Comparison of ENCODE assay signal across 19 cellular contexts in the genomic region with DNA sequence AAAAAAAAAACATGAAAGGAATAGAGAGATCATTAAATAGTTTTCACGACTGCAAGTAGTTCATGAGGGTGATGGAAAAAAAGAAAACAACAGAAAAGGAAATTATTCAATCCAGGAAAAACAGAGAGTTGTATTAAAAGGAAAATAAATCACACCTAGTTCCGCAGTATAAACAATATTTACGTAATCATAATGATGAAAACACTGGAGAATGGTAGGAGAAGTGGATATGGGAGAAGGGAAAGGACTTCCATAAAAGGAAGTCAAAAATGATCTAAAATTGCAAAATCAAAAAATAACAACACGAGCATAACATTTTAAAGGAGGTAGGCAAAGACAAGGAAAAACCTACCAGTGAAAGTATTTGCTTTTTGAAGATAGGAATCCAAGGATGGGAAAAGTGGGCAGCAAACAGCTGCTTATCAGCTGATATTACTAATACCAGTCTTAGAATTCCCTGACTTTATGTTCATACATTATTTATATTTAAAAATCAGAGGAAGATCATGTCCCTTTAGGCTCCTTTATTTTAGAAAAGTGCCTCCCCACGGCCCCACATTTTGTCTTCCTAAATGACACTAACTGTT.
A peak's percentile ranks its signal among the peaks of the same experiment; 100 is the strongest.
DNase-seq lines count a peak whose midpoint lies in the region; ATAC-seq and TF ChIP-seq lines count a peak whose summit lies in the region.
"Had no signal": no experiment of that assay in that cellular context is flagged by ENCODE, and none has a peak within 500 bp of the region (broad histone marks: within the 10 kb centered on the region; RNA-seq: fewer than 3 reads in every experiment).

No MANE protein-coding gene starts in this region.

- H3K4me3 ChIP-seq in HEK293 (ENCODE audit: low read depth, low read length) = no peak overlapping the region
- H3K4me3 ChIP-seq: BLaER1, HAP-1 had no signal

- DNase-seq in amniotic epithelial cell (ENCODE audit: low read depth) = peak; percentile 17
- peak; percentile 8 for DNase-seq in dermis blood vessel endothelial cell
- no peak for DNase-seq in nephron progenitor cell
- no peak for DNase-seq in NCI-H345 (lab: John Stamatoyannopoulos, UW)
- no peak for DNase-seq in activated naive CD8-positive, alpha-beta T cell treated with anti-CD3 and anti-CD28 coated beads, Interleukin-2, amount 50 U/mL, for 24 hours
- DNase-seq in NCI-H1436 treated with DMSO at 0.1 percent for 48 hours (lab: John Stamatoyannopoulos, UW) = no peak
- DNase-seq in NCI-H1092 treated with DMSO at 0.1 percent for 48 hours (lab: John Stamatoyannopoulos, UW) = no peak
- DNase-seq: Caco-2; CD4-positive, CD25-positive, alpha-beta regulatory T cell; CD8-positive, alpha-beta T cell; DMS153; DND-41; GOT3 had no signal

- ATAC-seq in activated naive CD8-positive, alpha-beta T cell treated with anti-CD3 and anti-CD28 coated beads, Interleukin-2, amount 50 U/mL, for 24 hours = no peak
- ATAC-seq: CD8-positive, alpha-beta T cell had no signal

- POLR2A ChIA-PET in HEK293 (lab: Yijun Ruan, JAX) = no interaction called here

- peaks cover 61% of the 10 kb centered on the region for H3K36me3 Mint-ChIP-seq in nephron progenitor cell (ENCODE audit: low read depth)
- peaks cover 24% of the 10 kb centered on the region for H3K36me3 Mint-ChIP-seq in activated naive CD8-positive, alpha-beta T cell treated with anti-CD3 and anti-CD28 coated beads, Interleukin-2, amount 50 U/mL, for 24 hours (ENCODE audit: low read depth)

- no peaks in the 10 kb centered on the region for H3K4me1 ChIP-seq in HEK293 (ENCODE audit: control insufficient read depth, insufficient read depth, low read length)
- H3K4me1 ChIP-seq: BLaER1, Caco-2 had no signal

- TF ChIP-seq CTCF in HEK293 (tag by site-specific recombination; IDR thresholded peaks at IDR 0.05) (no peak), nephron progenitor cell (IDR thresholded peaks at IDR 0.05) (no peak)

- H3K9me3 Mint-ChIP-seq in nephron progenitor cell = peaks cover 7% of the 10 kb centered on the region
- H3K9me3 Mint-ChIP-seq in activated naive CD8-positive, alpha-beta T cell treated with anti-CD3 and anti-CD28 coated beads, Interleukin-2, amount 50 U/mL, for 24 hours = no peaks in the 10 kb centered on the region
- H3K9me3 Mint-ChIP-seq: CD4-positive, CD25-positive, alpha-beta regulatory T cell; CD8-positive, alpha-beta T cell had no signal

- H3K27me3 Mint-ChIP-seq in nephron progenitor cell (ENCODE audit: low read depth, poor library complexity) = no peaks in the 10 kb centered on the region
- no peaks in the 10 kb centered on the region for H3K27me3 Mint-ChIP-seq in activated naive CD8-positive, alpha-beta T cell treated with anti-CD3 and anti-CD28 coated beads, Interleukin-2, amount 50 U/mL, for 24 hours
- H3K27me3 Mint-ChIP-seq: B cell; CD4-positive, CD25-positive, alpha-beta regulatory T cell had no signal

- H3K4me3 Mint-ChIP-seq in nephron progenitor cell = no peak overlapping the region
- H3K4me3 Mint-ChIP-seq in activated naive CD8-positive, alpha-beta T cell treated with anti-CD3 and anti-CD28 coated beads, Interleukin-2, amount 50 U/mL, for 24 hours = no peak overlapping the region
- H3K4me3 Mint-ChIP-seq: B cell; CD4-positive, CD25-positive, alpha-beta regulatory T cell; CD8-positive, alpha-beta T cell had no signal

- CTCF ChIA-PET in HEK293 (lab: Yijun Ruan, JAX) = no interaction called here

- H3K36me3 ChIP-seq in HEK293 (ENCODE audit: control insufficient read depth in 2 of 2, insufficient read depth in 1 of 2, low read length in 2 of 2) = 0 out of 3 replicates have a peak, but pooled peaks cover 0 to 3% of the 10 kb centered on the region in 2 experiments
- H3K36me3 ChIP-seq: HAP-1 had no signal

- H3K9me3 ChIP-seq in HEK293 (ENCODE audit: control insufficient read depth, insufficient read depth, low read depth, low read length) = no peaks in the 10 kb centered on the region
- H3K9me3 ChIP-seq: BLaER1, Caco-2, HAP-1 had no signal

- no peaks in the 10 kb centered on the region for H3K4me1 Mint-ChIP-seq in nephron progenitor cell
- H3K4me1 Mint-ChIP-seq in activated naive CD8-positive, alpha-beta T cell treated with anti-CD3 and anti-CD28 coated beads, Interleukin-2, amount 50 U/mL, for 24 hours = no peaks in the 10 kb centered on the region
- H3K4me1 Mint-ChIP-seq: B cell had no signal

- H3K27ac ChIP-seq in HEK293 (ENCODE audit: extremely low read depth, low read depth, low read length) = no peak overlapping the region
- H3K27ac ChIP-seq: 22Rv1, BLaER1, C4-2B had no signal

- peak overlapping the region; percentile 34 for H3K27ac Mint-ChIP-seq in nephron progenitor cell
- no peak overlapping the region for H3K27ac Mint-ChIP-seq in activated naive CD8-positive, alpha-beta T cell treated with anti-CD3 and anti-CD28 coated beads, Interleukin-2, amount 50 U/mL, for 24 hours
- H3K27ac Mint-ChIP-seq: B cell; CD4-positive, CD25-positive, alpha-beta regulatory T cell; CD8-positive, alpha-beta T cell had no signal

TF ChIP-seq in HEK293, 187 proteins besides CTCF, POLR2A, EP300 and RAD21:
- TF ChIP-seq ZNF335 (tag by site-specific recombination; conservative IDR thresholded peaks at IDR 0.05) (no peak), PRDM1 (tag by site-specific recombination; IDR thresholded peaks at IDR 0.05) (peak; percentile 56)

Comparison
In these comparisons a context has a peak if more than half of its experiments do, and no peak if none do; other contexts are left out.
1. DNase-seq: peak in amniotic epithelial cell (single experiment) and dermis blood vessel endothelial cell (single experiment); none in nephron progenitor cell (single experiment), NCI-H345 (single experiment), activated naive CD8-positive, alpha-beta T cell treated with anti-CD3 and anti-CD28 coated beads, Interleukin-2, amount 50 U/mL, for 24 hours (single experiment), NCI-H1436 treated with DMSO at 0.1 percent for 48 hours (single experiment) and NCI-H1092 treated with DMSO at 0.1 percent for 48 hours (single experiment).